11 cellular contexts compared by ENCODE assay signal in genomic region chr9:93126151-93126781, GRCh38. TPM values are rescaled to one million over a fixed set of nuclear protein-coding genes. Genes with fewer than 3 reads are reported as not detected.
A peak's percentile ranks its signal among the peaks of the same experiment; 100 is the strongest.
DNase-seq lines count a peak whose midpoint lies in the region; TF ChIP-seq lines count a peak whose summit lies in the region.
"Had no signal": no experiment of that assay in that cellular context is flagged by ENCODE, and none has a peak within 500 bp of the region (broad histone marks: within the 10 kb centered on the region; RNA-seq: fewer than 3 reads in every experiment).

No MANE protein-coding gene starts in this region.

- no peak overlapping the region for H2AFZ ChIP-seq in osteoblast (ENCODE audit: low read length)

- H3K4me3 ChIP-seq in BLaER1, result no peak overlapping the region
- H3K4me3 ChIP-seq in esophagus muscularis mucosa, result peak overlapping the region in 3 of 4 donors; percentile 1 to 22 (median 17)
- H3K4me3 ChIP-seq in osteoblast (ENCODE audit: insufficient read depth, low read length), result no peak overlapping the region

- H3K27ac ChIP-seq in BLaER1 (peak overlapping the region; percentile 98), RWPE1 (peak overlapping the region; percentile 94), esophagus muscularis mucosa (replicated peaks in 1 of 4) (peak overlapping the region; percentile 98 to 99 (median 99)), osteoblast (ENCODE audit: low read depth, low read length) (no peak overlapping the region)

- no peaks in the 10 kb centered on the region for H3K27me3 ChIP-seq in BLaER1
- H3K27me3 ChIP-seq in esophagus muscularis mucosa, result no peaks in the 10 kb centered on the region
- H3K27me3 ChIP-seq in osteoblast (ENCODE audit: insufficient read depth, low read length), result no peaks in the 10 kb centered on the region

- H3K4me1 ChIP-seq in BLaER1, result peaks cover 66% of the 10 kb centered on the region
- H3K4me1 ChIP-seq in esophagus muscularis mucosa, result peaks cover 52 to 69% (median 60%) of the 10 kb centered on the region in 4 donors
- H3K4me1 ChIP-seq in osteoblast (ENCODE audit: insufficient read depth, low read length), result no peaks in the 10 kb centered on the region

- POLR2A ChIA-PET in RWPE1 (lab: Yijun Ruan, JAX; ENCODE audit: low non-redundant PET), result no interaction called here

- H3K4me2 ChIP-seq in BLaER1, result peak overlapping the region; percentile 98
- no peak overlapping the region for H3K4me2 ChIP-seq in osteoblast (ENCODE audit: insufficient read depth, low read length)

- CTCF ChIA-PET in RWPE1 (lab: Yijun Ruan, JAX), result no interaction called here

- intact Hi-C loops in esophagus muscularis mucosa (cut with DNase I), result no loop called here

- DNase-seq in RWPE1 (ENCODE audit: low spot score), result no peak
- no peak for DNase-seq in esophagus muscularis mucosa (ENCODE audit: extremely low spot score)
- DNase-seq in osteoblast (ENCODE audit: insufficient read length, low spot score, missing footprints), result peak; percentile 71
- DNase-seq in central memory CD4-positive, alpha-beta T cell, result no peak
- DNase-seq in hypothalamus (lab: John Stamatoyannopoulos, UW), result no peak
- DNase-seq in NCI-H1092 (lab: John Stamatoyannopoulos, UW), result no peak
- DNase-seq in stimulated activated CD4-positive, alpha-beta T cell treated with anti-CD3 and anti-CD28 coated beads, Interleukin-12 subunit alpha, Interleukin-12 subunit beta, amount 100 ng/mL, for 4 hours, result no peak
- DNase-seq: naive B cell, NCI-H2107 had no signal

- H3K9me3 ChIP-seq in BLaER1 (no peaks in the 10 kb centered on the region), esophagus muscularis mucosa (no peaks in the 10 kb centered on the region), osteoblast (ENCODE audit: low read depth, low read length) (no peaks in the 10 kb centered on the region)

- H4K20me1 ChIP-seq in BLaER1 (peaks cover 81% of the 10 kb centered on the region), osteoblast (ENCODE audit: insufficient read depth, low read length) (peaks cover 34% of the 10 kb centered on the region)

- H3K36me3 ChIP-seq in BLaER1 (peaks cover 91% of the 10 kb centered on the region), esophagus muscularis mucosa (peaks cover 13 to 53% (median 51%) of the 10 kb centered on the region in 4 donors), osteoblast (ENCODE audit: insufficient read depth, low read length) (peaks cover 2% of the 10 kb centered on the region)

- no peak for TF ChIP-seq EP300 in esophagus muscularis mucosa (IDR thresholded peaks at IDR 0.05)

- peaks cover 29% of the 10 kb centered on the region for H3K79me2 ChIP-seq in osteoblast (ENCODE audit: insufficient read depth, low read length)

- WGBS in esophagus muscularis mucosa, result 81% methylated on average over 4 of the region's 23 CpGs

- peak; percentile 33 for TF ChIP-seq POLR2A in esophagus muscularis mucosa (IDR thresholded peaks at IDR 0.05; ENCODE audit: low read depth)

- H3K9ac ChIP-seq in BLaER1, result peak overlapping the region; percentile 71

- TF ChIP-seq CTCF in RWPE1 (conservative IDR thresholded peaks at IDR 0.05; ENCODE audit: low read depth) (no peak), esophagus muscularis mucosa (IDR thresholded peaks at IDR 0.05) (no peak), osteoblast (IDR thresholded peaks at IDR 0.05; ENCODE audit: extremely low read depth, low read depth, low read length) (no peak)

RNA-seq across cellular contexts. Expression of gene NINJ1, which starts 7.8 kb away (rescaled TPM):
- total RNA-seq in esophagus muscularis mucosa (10 to 100 TPM; 69.3 to 90.6 (median 72.7) TPM), osteoblast (33.6 and 34.7 TPM in 2 replicates)

RNA-seq across cellular contexts. Expression of gene CARD19, which starts 30.2 kb away (rescaled TPM):
- total RNA-seq in esophagus muscularis mucosa (10 to 100 TPM; 54.0 to 83.6 (median 78.1) TPM), osteoblast (38.4 and 38.6 TPM in 2 replicates)

RNA-seq across cellular contexts. Expression of gene WNK2, which starts 57.7 kb away (rescaled TPM):
- total RNA-seq in esophagus muscularis mucosa (10 to 100 TPM; 18.6 to 89.9 (median 40.8) TPM), osteoblast (not detected in 2 replicates)
- total RNA-seq: fibroblast of villous mesenchyme had no signal

Comparison
In these comparisons a context has a peak if more than half of its experiments do, and no peak if none do; other contexts are left out.
1. H3K4me3 ChIP-seq: peak in esophagus muscularis mucosa (3 of 4); none in BLaER1 (single experiment) and osteoblast (single experiment).
2. RNA of gene WNK2, which starts 57.7 kb away (total RNA-seq): 18.6 to 89.9 TPM in esophagus muscularis mucosa; not detected in osteoblast; every median in the first group is over 10 times any median in the second.